In the genomic region with DNA sequence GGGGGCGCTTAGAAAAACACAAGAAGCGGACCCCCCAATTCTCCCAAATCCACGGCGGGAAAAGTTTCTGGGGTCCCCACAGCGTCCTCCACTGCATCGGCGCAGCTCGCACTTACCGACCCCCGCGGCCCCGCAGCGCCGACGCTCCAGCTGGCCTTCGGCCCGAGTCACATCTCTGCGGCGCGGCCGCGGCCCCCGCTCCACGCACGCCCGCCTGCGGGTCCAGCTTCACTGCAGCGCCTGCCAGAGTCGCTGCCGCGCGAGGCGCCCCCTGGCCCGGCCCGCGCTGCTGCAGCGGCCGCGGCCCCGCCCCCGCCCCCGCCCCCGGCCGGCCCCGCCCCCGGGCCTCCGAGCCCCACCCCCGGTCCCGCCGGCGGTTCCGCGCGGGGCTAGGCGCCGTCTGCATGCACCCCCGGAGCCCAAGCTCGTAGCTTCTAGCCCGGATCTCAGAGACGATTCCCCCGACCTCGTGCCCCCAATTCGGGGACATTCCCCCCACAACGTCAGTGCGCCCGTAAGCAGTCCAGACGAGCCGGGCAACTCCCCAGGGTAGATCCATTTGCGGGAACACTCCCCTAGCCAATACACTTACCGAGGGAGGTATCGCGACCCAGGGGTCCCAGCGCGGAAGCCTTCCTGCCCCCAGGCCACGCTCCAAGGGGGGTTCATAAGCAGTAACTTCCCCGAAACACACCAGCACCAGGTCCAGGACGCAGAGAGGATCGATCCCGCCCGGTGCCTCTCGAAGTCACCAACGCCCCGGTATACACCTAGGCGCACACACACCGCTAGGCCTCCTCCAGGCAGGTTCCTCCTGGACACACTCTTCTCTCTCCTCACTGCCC, we compare ENCODE assay signal across 8 cellular contexts. TPM values are rescaled to one million over a fixed set of nuclear protein-coding genes. Genes with fewer than 3 reads are reported as not detected.
DNase-seq lines count a peak whose midpoint lies in the region; ATAC-seq, FAIRE-seq and TF ChIP-seq lines count a peak whose summit lies in the region.

A gene with protein sequence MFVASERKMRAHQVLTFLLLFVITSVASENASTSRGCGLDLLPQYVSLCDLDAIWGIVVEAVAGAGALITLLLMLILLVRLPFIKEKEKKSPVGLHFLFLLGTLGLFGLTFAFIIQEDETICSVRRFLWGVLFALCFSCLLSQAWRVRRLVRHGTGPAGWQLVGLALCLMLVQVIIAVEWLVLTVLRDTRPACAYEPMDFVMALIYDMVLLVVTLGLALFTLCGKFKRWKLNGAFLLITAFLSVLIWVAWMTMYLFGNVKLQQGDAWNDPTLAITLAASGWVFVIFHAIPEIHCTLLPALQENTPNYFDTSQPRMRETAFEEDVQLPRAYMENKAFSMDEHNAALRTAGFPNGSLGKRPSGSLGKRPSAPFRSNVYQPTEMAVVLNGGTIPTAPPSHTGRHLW (minus strand): TSS at position 238 of the 845 bp plus-strand sequence. CDS start 12,003 bp downstream, outside the sequence.

- 2 to 5% (median 3%) methylated on average over 26 to 85 of the region's 85 CpGs for WGBS in heart left ventricle, 4 donors
- WGBS in pancreas, 2 donors, result 1% methylated on average over 62 to 85 of the region's 85 CpGs

- no peak for FAIRE-seq in pancreas (lab: Jason Lieb, UNC)

- peak within 1 kb of the TSS; percentile 75 for H3K4me3 Mint-ChIP-seq in activated naive CD8-positive, alpha-beta T cell treated with anti-CD3 and anti-CD28 coated beads, Interleukin-2, amount 50 U/mL, for 24 hours

- H3K9me3 Mint-ChIP-seq in activated naive CD8-positive, alpha-beta T cell treated with anti-CD3 and anti-CD28 coated beads, Interleukin-2, amount 50 U/mL, for 24 hours, result no peaks in the 10 kb centered on the region

- H3K27ac ChIP-seq in RWPE2 (ENCODE audit: poor library complexity, severe bottlenecking) (no peak within 1 kb of the TSS), heart left ventricle (peak within 1 kb of the TSS; percentile 72 to 96 (median 91)), pancreas (peak within 1 kb of the TSS in 3 of 4 donors; percentile 55 to 82 (median 76))

- peak; percentile 56 for ATAC-seq in RWPE2 (ENCODE audit: low read depth)
- peak; percentile 20 for ATAC-seq in activated naive CD8-positive, alpha-beta T cell treated with anti-CD3 and anti-CD28 coated beads, Interleukin-2, amount 50 U/mL, for 24 hours
- ATAC-seq in heart left ventricle, result peak; percentile 24 to 67 (median 62)
- ATAC-seq in pancreas, result peak; percentile 66 to 77 (median 70)
- no peak for ATAC-seq in GM19463 (IDR thresholded peaks at IDR 0.05; ENCODE audit: unreplicated experiment)
- ATAC-seq in GM21360 (IDR thresholded peaks at IDR 0.05; ENCODE audit: unreplicated experiment), result no peak

- H3K4me3 ChIP-seq in RWPE2 (ENCODE audit: severe bottlenecking), result peak within 1 kb of the TSS; percentile 40
- peak within 1 kb of the TSS; percentile 73 to 100 (median 90) for H3K4me3 ChIP-seq in heart left ventricle
- H3K4me3 ChIP-seq in pancreas, result peak within 1 kb of the TSS; percentile 38 to 82 (median 68)

- peak; percentile 11 to 13 for DNase-seq in NOMO-1 (lab: John Stamatoyannopoulos, UW; ENCODE audit: unreplicated experiment in 2 of 2)
- DNase-seq in NOMO-1 treated with DMSO at 0.1 percent for 48 hours (lab: John Stamatoyannopoulos, UW; ENCODE audit: unreplicated experiment), result no peak
- no peak for DNase-seq in RWPE2 (ENCODE audit: low spot score)
- DNase-seq in activated naive CD8-positive, alpha-beta T cell treated with anti-CD3 and anti-CD28 coated beads, Interleukin-2, amount 50 U/mL, for 24 hours, result peak; percentile 29
- peak; percentile 51 to 83 (median 69) for DNase-seq in heart left ventricle
- DNase-seq in pancreas, result peak; percentile 42 to 83 (median 67)

- no peaks in the 10 kb centered on the region for H3K36me3 ChIP-seq in RWPE2 (ENCODE audit: low read depth)
- H3K36me3 ChIP-seq in heart left ventricle, result peaks cover 0 to 20% (median 0%) of the 10 kb centered on the region in 9 donors
- no peaks in the 10 kb centered on the region for H3K36me3 ChIP-seq in pancreas

- no peak within 1 kb of the TSS for H3K27ac Mint-ChIP-seq in activated naive CD8-positive, alpha-beta T cell treated with anti-CD3 and anti-CD28 coated beads, Interleukin-2, amount 50 U/mL, for 24 hours

- peaks cover 25% of the 10 kb centered on the region for H3K4me1 Mint-ChIP-seq in activated naive CD8-positive, alpha-beta T cell treated with anti-CD3 and anti-CD28 coated beads, Interleukin-2, amount 50 U/mL, for 24 hours

- intact Hi-C loops in heart left ventricle (cut with DNase I) (loop anchor here (2.0 to 10.0 kb wide), 14 partner anchors 43 to 328 kb away; partner anchors contain the start of genes IQCK (in 6 of the 10), KNOP1 (in 6 of the 10) and VPS35L (in 2 of the 10)), pancreas (cut with DNase I) (loop anchor here (5.0 to 10.0 kb wide), 4 partner anchors 170 to 290 kb away; partner anchors contain the start of genes IQCK (in 2 of the 3) and KNOP1 (in 2 of the 3))

- TF ChIP-seq POLR2A in heart left ventricle (IDR thresholded peaks at IDR 0.05), result peak in 1 of 2 donors; percentile 64

- H3K36me3 Mint-ChIP-seq in activated naive CD8-positive, alpha-beta T cell treated with anti-CD3 and anti-CD28 coated beads, Interleukin-2, amount 50 U/mL, for 24 hours (ENCODE audit: low read depth), result no peaks in the 10 kb centered on the region

- H3K9me3 ChIP-seq in RWPE2 (ENCODE audit: severe bottlenecking) (no peaks in the 10 kb centered on the region), heart left ventricle (no peaks in the 10 kb centered on the region), pancreas (no peaks in the 10 kb centered on the region)

- H3K27me3 ChIP-seq in RWPE2 (ENCODE audit: insufficient read depth, poor library complexity, severe bottlenecking) (peaks cover 27% of the 10 kb centered on the region), heart left ventricle (peaks cover 0 to 24% (median 0%) of the 10 kb centered on the region in 9 donors), pancreas (no peaks in the 10 kb centered on the region)

- H3K4me1 ChIP-seq in RWPE2 (ENCODE audit: insufficient read depth, poor library complexity, severe bottlenecking), result no peaks in the 10 kb centered on the region
- peaks cover 0 to 47% (median 23%) of the 10 kb centered on the region in 12 donors for H3K4me1 ChIP-seq in heart left ventricle
- peaks cover 0 to 10% (median 6%) of the 10 kb centered on the region in 3 donors for H3K4me1 ChIP-seq in pancreas

- H3K27me3 Mint-ChIP-seq in activated naive CD8-positive, alpha-beta T cell treated with anti-CD3 and anti-CD28 coated beads, Interleukin-2, amount 50 U/mL, for 24 hours, result peaks cover 41% of the 10 kb centered on the region

- TF ChIP-seq CTCF in RWPE2 (IDR thresholded peaks at IDR 0.05; ENCODE audit: poor library complexity, severe bottlenecking) (peak; percentile 42), heart left ventricle (IDR thresholded peaks at IDR 0.05) (peak in 8 of 12 donors; percentile 14 to 37 (median 21)), pancreas (IDR thresholded peaks at IDR 0.05) (no peak)

RNA-seq across cellular contexts. Expression of the gene that starts here (rescaled TPM):
- total RNA-seq in heart left ventricle, result 100 to 1,000 TPM in 1 of 9 donors, 10 to 100 TPM in 8; 54.7 to 104 (median 77.9) TPM
- polyA plus RNA-seq in heart left ventricle, result 10 to 100 TPM; 43.0 to 97.5 TPM
- total RNA-seq in pancreas, result 10 to 100 TPM; 20.0 to 95.5 (median 30.6) TPM
- 10 to 100 TPM; 26.4 to 28.3 TPM for polyA plus RNA-seq in pancreas

Comparison
In these comparisons a context has a peak if more than half of its experiments do, and no peak if none do; other contexts are left out.
1. DNase-seq: peak in NOMO-1 (2 of 2), activated naive CD8-positive, alpha-beta T cell treated with anti-CD3 and anti-CD28 coated beads, Interleukin-2, amount 50 U/mL, for 24 hours (single experiment), heart left ventricle (5 of 5) and pancreas (6 of 6); none in NOMO-1 treated with DMSO at 0.1 percent for 48 hours (single experiment) and RWPE2 (single experiment).
2. ATAC-seq: peak in RWPE2 (single experiment), activated naive CD8-positive, alpha-beta T cell treated with anti-CD3 and anti-CD28 coated beads, Interleukin-2, amount 50 U/mL, for 24 hours (single experiment), heart left ventricle (4 of 4) and pancreas (4 of 4); none in GM19463 (single experiment) and GM21360 (single experiment).
3. H3K4me3 ChIP-seq: peak in every context shown above with its lines; median percentile 90 in heart left ventricle; 68 in pancreas; 40 in RWPE2.
4. CTCF ChIP-seq: peak in RWPE2 (single experiment) and heart left ventricle (8 of 12); none in pancreas (0 of 4).